ENCODE assay signal across 35 cellular contexts in the genomic region with DNA sequence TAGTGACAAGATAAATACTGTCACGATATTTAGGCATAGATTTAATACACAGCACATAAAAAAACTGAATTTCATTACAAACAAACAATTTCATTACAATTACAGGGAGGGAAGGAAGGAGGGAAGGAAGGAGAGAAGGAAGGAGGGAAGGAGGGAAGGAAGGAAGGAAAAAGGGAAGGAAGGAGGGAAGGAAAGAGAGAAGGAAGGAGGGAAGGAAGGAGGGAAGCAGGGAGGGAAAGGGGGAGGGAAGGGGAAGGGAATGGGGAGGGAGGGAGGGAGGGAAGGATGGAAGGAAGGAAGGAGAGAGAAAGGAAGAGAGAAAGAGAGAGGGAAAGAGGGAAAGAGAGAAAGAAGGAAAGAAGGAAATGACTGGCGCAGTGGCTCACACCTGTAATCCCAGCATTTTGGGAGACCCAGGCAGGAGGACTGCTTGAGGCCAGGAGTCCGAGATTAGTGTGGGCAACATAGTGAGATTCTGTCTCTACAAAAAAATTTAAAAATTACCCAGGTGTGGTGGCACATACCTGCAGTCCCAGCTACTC.
"Had no signal": no experiment of that assay in that cellular context is flagged by ENCODE, and none has a peak within 500 bp of the region (broad histone marks: within the 10 kb centered on the region; RNA-seq: fewer than 3 reads in every experiment).

No MANE protein-coding gene starts in this region.

- H3K9me3 ChIP-seq: MG63 had no signal

- H3K27me3 ChIP-seq: MG63 had no signal

- H3K4me3 ChIP-seq: MG63 had no signal

- DNase-seq: Kasumi-1, MG63, MM.1S, MV-4-11, NCI-H1048, NCI-H1092, NCI-H1092 treated with DMSO at 0.1 percent for 48 hours, NCI-H1105, NCI-H1105 treated with DMSO at 0.1 percent for 48 hours, NCI-H1417, NCI-H1417 treated with DMSO at 0.1 percent for 48 hours, NCI-H1436, NCI-H1436 treated with DMSO at 0.1 percent for 48 hours, NCI-H146, NCI-H1694, NCI-H1694 treated with DMSO at 0.1 percent for 48 hours, NCI-H187, NCI-H187 treated with DMSO at 0.1 percent for 48 hours, NCI-H1930, NCI-H2029, NCI-H2029 treated with DMSO at 0.1 percent for 48 hours, NCI-H2081, NCI-H2081 treated with DMSO at 0.1 percent for 48 hours, NCI-H2107, NCI-H2171, NCI-H2171 treated with DMSO at 0.1 percent for 48 hours, NCI-H2227 treated with DMSO at 0.1 percent for 48 hours, NCI-H226, NCI-H345, NCI-H446, NCI-H446 treated with DMSO at 0.1 percent for 48 hours, NCI-H510A, NCI-H510A treated with DMSO at 0.1 percent for 48 hours, NCI-H524, NCI-H524 treated with DMSO at 0.1 percent for 48 hours had no signal

- H3K36me3 ChIP-seq: MG63 had no signal
